In genomic region chr7:1531263-1531978, GRCh38 we compare ENCODE assay signal across 8 cellular contexts. TPM values are rescaled to one million over a fixed set of nuclear protein-coding genes. Genes with fewer than 3 reads are reported as not detected.
A peak's percentile ranks its signal among the peaks of the same experiment; 100 is the strongest.
DNase-seq lines count a peak whose midpoint lies in the region; ATAC-seq and TF ChIP-seq lines count a peak whose summit lies in the region.

No MANE protein-coding gene starts in this region.

- H3K27ac ChIP-seq in VCaP (peak overlapping the region; percentile 94), duodenal mucosa (ENCODE audit: low read depth, low read length) (peak overlapping the region; percentile 76), mesodermal cell (ENCODE audit: low read depth, low read length, severe bottlenecking) (peak overlapping the region; percentile 89), transverse colon (peak overlapping the region; percentile 97 to 99 (median 98))

- intact Hi-C loops in transverse colon (cut with DNase I; ENCODE audit: low total_unique reads), result no loop called here

- H3K27me3 ChIP-seq in duodenal mucosa (ENCODE audit: control insufficient read depth in 1 of 2, insufficient read depth in 2 of 2, low read length in 2 of 2) (no peaks in the 10 kb centered on the region), transverse colon (no peaks in the 10 kb centered on the region)

- H3K9me3 ChIP-seq in duodenal mucosa (ENCODE audit: control insufficient read depth in 1 of 2, low read length in 2 of 2) (no peaks in the 10 kb centered on the region), mesodermal cell (ENCODE audit: control insufficient read depth, low read length) (no peaks in the 10 kb centered on the region), transverse colon (no peaks in the 10 kb centered on the region)

- WGBS in mesodermal cell (ENCODE audit: insufficient coverage in 2 of 2), 2 experiments, result 27 to 29% methylated on average over 45 to 54 of the region's 55 CpGs
- WGBS in transverse colon (ENCODE audit: low coverage in 1 of 2), 2 donors, result 3% methylated on average over 32 of the region's 55 CpGs; no CpG with 5 or more reads in 1 of the 2 donors

- peak; percentile 27 for TF ChIP-seq EP300 in transverse colon (IDR thresholded peaks at IDR 0.05; ENCODE audit: low read depth)

- H3K36me3 ChIP-seq in duodenal mucosa (ENCODE audit: control insufficient read depth in 1 of 2, insufficient read depth in 2 of 2, low read length in 2 of 2), result peaks cover 4 to 6% of the 10 kb centered on the region in 2 donors
- peaks cover 7% of the 10 kb centered on the region for H3K36me3 ChIP-seq in mesodermal cell (ENCODE audit: control insufficient read depth, insufficient read depth, low read length)
- H3K36me3 ChIP-seq in transverse colon, result no peaks in the 10 kb centered on the region

- TF ChIP-seq CTCF in VCaP (conservative IDR thresholded peaks at IDR 0.05) (no peak), transverse colon (IDR thresholded peaks at IDR 0.05) (no peak)

- H3K4me3 ChIP-seq in duodenal mucosa (ENCODE audit: low read depth in 1 of 2, low read length in 2 of 2) (peak overlapping the region; percentile 80 to 84), mesodermal cell (ENCODE audit: extremely low read depth, insufficient read depth, low read length, poor library complexity, severe bottlenecking) (peak overlapping the region; percentile 49), transverse colon (peak overlapping the region; percentile 70 to 75 (median 72))

- peak; percentile 2 for ATAC-seq in HG02981 (IDR thresholded peaks at IDR 0.05; ENCODE audit: unreplicated experiment)
- no peak for ATAC-seq in HG03565 (IDR thresholded peaks at IDR 0.05; ENCODE audit: unreplicated experiment)
- ATAC-seq in HG02571 (IDR thresholded peaks at IDR 0.05; ENCODE audit: unreplicated experiment), result no peak

- in situ Hi-C loops in transverse colon (cut with MboI; ENCODE audit: low pct_ligation_motif_present in 1 of 4, low pct_unique_long_range_greater_than_20kb in 1 of 4, low sequenced_read_pairs in 3 of 4), result no loop called here

- DNase-seq in ELF-1 (ENCODE audit: low read depth, low spot score) (peak; percentile 28), transverse colon (peak; percentile 55)

- peak overlapping the region; percentile 78 to 88 for H3K9ac ChIP-seq in duodenal mucosa (ENCODE audit: low read depth in 1 of 2, low read length in 2 of 2)

- TF ChIP-seq POLR2A in transverse colon (IDR thresholded peaks at IDR 0.05), result peak; percentile 53

- H3K4me1 ChIP-seq in duodenal mucosa (ENCODE audit: control insufficient read depth in 1 of 2, insufficient read depth in 2 of 2, low read length in 2 of 2) (peaks cover 23 to 32% of the 10 kb centered on the region in 2 donors), mesodermal cell (ENCODE audit: control insufficient read depth, insufficient read depth, low read length, poor library complexity, severe bottlenecking) (peaks cover 53% of the 10 kb centered on the region), transverse colon (peaks cover 21 to 45% (median 42%) of the 10 kb centered on the region in 4 donors)

RNA-seq across cellular contexts. Expression of gene MAFK, which starts 0.9 kb away (rescaled TPM):
- polyA plus RNA-seq in mesodermal cell (2013, experiment 1 of 2), result 17.9 TPM
- polyA plus RNA-seq in mesodermal cell (2013, experiment 2 of 2), result 15.4 TPM
- 100 to 1,000 TPM in 1 of 4 donors, 10 to 100 TPM in 3; 22.9 to 103 (median 44.0) TPM for total RNA-seq in transverse colon

RNA-seq across cellular contexts. Expression of gene TMEM184A, which starts 24.6 kb away (rescaled TPM):
- polyA plus RNA-seq in mesodermal cell (2013, experiment 1 of 2), result 1.8 TPM
- 0.86 TPM for polyA plus RNA-seq in mesodermal cell (2013, experiment 2 of 2)
- 100 to 1,000 TPM in 2 of 4 donors, 10 to 100 TPM in 2; 49.9 to 151 (median 94.1) TPM for total RNA-seq in transverse colon

RNA-seq across cellular contexts. Expression of gene INTS1, which starts 27.2 kb away (rescaled TPM):
- 71.6 TPM for polyA plus RNA-seq in mesodermal cell (2013, experiment 1 of 2)
- polyA plus RNA-seq in mesodermal cell (2013, experiment 2 of 2), result 53.3 TPM
- 100 to 1,000 TPM in 1 of 4 donors, 10 to 100 TPM in 3; 50.3 to 134 (median 71.4) TPM for total RNA-seq in transverse colon

RNA-seq across cellular contexts. Expression of gene PSMG3, which starts 38.4 kb away (rescaled TPM):
- 28.0 TPM for polyA plus RNA-seq in mesodermal cell (2013, experiment 1 of 2)
- 22.4 TPM for polyA plus RNA-seq in mesodermal cell (2013, experiment 2 of 2)
- 10 to 100 TPM in 3 of 4 donors, 1 to 10 TPM in 1; 7.1 to 41.9 (median 27.6) TPM for total RNA-seq in transverse colon
